Comparison of ENCODE assay signal across 21 cellular contexts in genomic region chr3:6861989-6862879, GRCh38. TPM values are rescaled to one million over a fixed set of nuclear protein-coding genes. Genes with fewer than 3 reads are reported as not detected.
DNase-seq lines count a peak whose midpoint lies in the region; ATAC-seq and TF ChIP-seq lines count a peak whose summit lies in the region.
"Had no signal": no experiment of that assay in that cellular context is flagged by ENCODE, and none has a peak within 500 bp of the region (broad histone marks: within the 10 kb centered on the region; RNA-seq: fewer than 3 reads in every experiment).

No MANE protein-coding gene starts in this region.

- H4K20me1 ChIP-seq in neural cell (ENCODE audit: insufficient read depth), result no peaks in the 10 kb centered on the region

- TF ChIP-seq CTCF in heart right ventricle (IDR thresholded peaks at IDR 0.05), result no peak
- TF ChIP-seq CTCF in endodermal cell (conservative IDR thresholded peaks at IDR 0.05), result no peak
- no peak for TF ChIP-seq CTCF in neural cell (IDR thresholded peaks at IDR 0.05; ENCODE audit: poor library complexity, severe bottlenecking)

- H3K27me3 ChIP-seq in heart right ventricle (peaks cover 0 to 96% (median 72%) of the 10 kb centered on the region in 7 donors), endodermal cell (ENCODE audit: control insufficient read depth, insufficient read depth, low read length, poor library complexity, severe bottlenecking) (peaks cover 96% of the 10 kb centered on the region), neural cell (ENCODE audit: insufficient read depth, low read depth, low read length) (peaks cover 59% of the 10 kb centered on the region)

- ATAC-seq in Right ventricle myocardium inferior (no peak), heart right ventricle (no peak), HG02759 (IDR thresholded peaks at IDR 0.05; ENCODE audit: unreplicated experiment) (no peak), GM18867 (IDR thresholded peaks at IDR 0.05; ENCODE audit: unreplicated experiment) (no peak)
- ATAC-seq: naive thymus-derived CD8-positive, alpha-beta T cell had no signal

- H3K4me3 ChIP-seq in heart right ventricle, result no peak overlapping the region
- peak overlapping the region; percentile 79 for H3K4me3 ChIP-seq in endodermal cell (ENCODE audit: low read length)
- H3K4me3 ChIP-seq in neural cell (ENCODE audit: low read length), result peak overlapping the region; percentile 93
- H3K4me3 ChIP-seq: upper lobe of right lung had no signal

- H3K79me2 ChIP-seq in neural cell (replicated peaks; ENCODE audit: insufficient read depth, low read length), result no peaks in the 10 kb centered on the region

- peaks cover 12% of the 10 kb centered on the region for H3K4me1 Mint-ChIP-seq in endodermal cell

- H3K9me3 ChIP-seq in heart right ventricle, result no peaks in the 10 kb centered on the region
- H3K9me3 ChIP-seq in endodermal cell (ENCODE audit: control insufficient read depth, low read length), result no peaks in the 10 kb centered on the region
- no peaks in the 10 kb centered on the region for H3K9me3 ChIP-seq in neural cell (ENCODE audit: low read length)
- H3K9me3 ChIP-seq: esophagus squamous epithelium, upper lobe of right lung had no signal

- H3K9ac ChIP-seq in endodermal cell (ENCODE audit: extremely low read depth, low read length, poor library complexity, severe bottlenecking) (no peak overlapping the region), neural cell (ENCODE audit: low read length) (peak overlapping the region; percentile 74)

- peak; percentile 60 for DNase-seq in Right ventricle myocardium inferior (ENCODE audit: missing footprints)
- no peak for DNase-seq in heart right ventricle
- peak; percentile 67 for DNase-seq in endodermal cell
- no peak for DNase-seq in AG08396 (ENCODE audit: low spot score)
- no peak for DNase-seq in HuH-7.5 (ENCODE audit: low spot score)
- DNase-seq: activated CD4-positive, alpha-beta T cell treated with anti-CD3 and anti-CD28 coated beads, Interleukin-2, amount 50 U/mL, for 4 hours; activated effector memory CD4-positive, alpha-beta T cell treated with anti-CD3 and anti-CD28 coated beads, Interleukin-2, amount 50 U/mL, for 16 hours; DMS79; esophagus squamous epithelium; GOT3; naive thymus-derived CD8-positive, alpha-beta T cell; NCI-H1048; NCI-H510A treated with DMSO at 0.1 percent for 48 hours; RPMI8226; upper lobe of right lung had no signal

- intact Hi-C loops in Right ventricle myocardium inferior (cut with DNase I), result no loop called here
- intact Hi-C loops in heart right ventricle (cut with DNase I), result no loop called here

- H2AFZ ChIP-seq in neural cell (ENCODE audit: low read depth, low read length), result no peak overlapping the region

- TF ChIP-seq EP300 in neural cell (conservative IDR thresholded peaks at IDR 0.05; ENCODE audit: poor library complexity, severe bottlenecking), result no peak

- no peaks in the 10 kb centered on the region for H3K9me3 Mint-ChIP-seq in endodermal cell

- peaks cover 7% of the 10 kb centered on the region for H3F3A ChIP-seq in neural cell (ENCODE audit: insufficient read depth, low read length, poor library complexity, severe bottlenecking)

- H3K36me3 ChIP-seq in heart right ventricle, result no peaks in the 10 kb centered on the region
- no peaks in the 10 kb centered on the region for H3K36me3 ChIP-seq in endodermal cell (ENCODE audit: control insufficient read depth, insufficient read depth, low read length)
- H3K36me3 ChIP-seq in neural cell (ENCODE audit: insufficient read depth, low read length), result no peaks in the 10 kb centered on the region
- H3K36me3 ChIP-seq: esophagus squamous epithelium, upper lobe of right lung had no signal

- H3K27ac Mint-ChIP-seq in endodermal cell, result no peak overlapping the region

- H3K27ac ChIP-seq in heart right ventricle (no peak overlapping the region), endodermal cell (ENCODE audit: low read depth, low read length) (no peak overlapping the region), neural cell (ENCODE audit: low read length) (peak overlapping the region; percentile 44)
- H3K27ac ChIP-seq: esophagus squamous epithelium, skin epidermis, upper lobe of right lung had no signal

- TF ChIP-seq RAD21 in neural cell (conservative IDR thresholded peaks at IDR 0.05), result no peak

- H3K4me2 ChIP-seq in neural cell (ENCODE audit: low read length), result peak overlapping the region; percentile 56

- no peaks in the 10 kb centered on the region for H3K36me3 Mint-ChIP-seq in endodermal cell (ENCODE audit: low read depth)

- peak overlapping the region; percentile 55 for H3K4me3 Mint-ChIP-seq in endodermal cell
- H3K4me3 Mint-ChIP-seq: central memory CD8-positive, alpha-beta T cell; naive thymus-derived CD8-positive, alpha-beta T cell; T-helper 2 cell treated with Interferon-gamma antibody and Interleukin-4, amounts not matched to agents 5 μg/mL and 100 μg/mL, for 36 hours had no signal

- WGBS in heart right ventricle, 2 donors, result 1 to 2% methylated on average over 48 of the region's 48 CpGs
- 0 to 2% methylated on average over 11 to 48 of the region's 48 CpGs for WGBS in endodermal cell (ENCODE audit: insufficient coverage in 1 of 2, insufficient read length in 1 of 2), 2 experiments

- H3K27me3 Mint-ChIP-seq in endodermal cell (ENCODE audit: insufficient read depth), result peaks cover 93% of the 10 kb centered on the region

- no peaks in the 10 kb centered on the region for H3K9me2 ChIP-seq in neural cell (ENCODE audit: insufficient read depth, low read length)

- peaks cover 0 to 12% (median 8%) of the 10 kb centered on the region in 9 donors for H3K4me1 ChIP-seq in heart right ventricle
- no peaks in the 10 kb centered on the region for H3K4me1 ChIP-seq in endodermal cell (ENCODE audit: control insufficient read depth, insufficient read depth, low read length)
- H3K4me1 ChIP-seq: upper lobe of right lung had no signal

TF ChIP-seq in neural cell, 6 proteins besides CTCF, POLR2A, EP300 and RAD21:
- TF ChIP-seq POLR2AphosphoS5 (IDR thresholded peaks at IDR 0.05), result peak; percentile 30
- TF ChIP-seq TAF1 (IDR thresholded peaks at IDR 0.05; ENCODE audit: low read depth), result peak; percentile 25
- no peak for TF ChIP-seq SMC3 (conservative IDR thresholded peaks at IDR 0.05; ENCODE audit: poor library complexity)
- TF ChIP-seq EZH2 (IDR thresholded peaks at IDR 0.05; ENCODE audit: borderline replicate concordance, insufficient read depth, low read length, poor library complexity, severe bottlenecking), result no peak
TF ChIP-seq in neural cell: peak in this region for 2.

RNA-seq across cellular contexts. Expression of gene GRM7, which starts 1.3 kb away (rescaled TPM):
- total RNA-seq in Right ventricle myocardium inferior (not detected), heart right ventricle (not detected), endodermal cell (under 1 TPM; 0.11 to 0.73 TPM)
- polyA plus RNA-seq in heart right ventricle (not detected), neural cell (21.9 and 23.8 TPM in 2 replicates)
- polyA plus RNA-seq in endodermal cell (2013, experiment 1 of 2), result 0.93 TPM
- 0.91 TPM for polyA plus RNA-seq in endodermal cell (2013, experiment 2 of 2)
- polyA minus RNA-seq in neural cell, result 78.1 and 83.5 TPM in 2 replicates
- total RNA-seq: naive thymus-derived CD8-positive, alpha-beta T cell; upper lobe of right lung had no signal
- polyA plus RNA-seq: naive thymus-derived CD8-positive, alpha-beta T cell had no signal

Comparison
In these comparisons a context has a peak if more than half of its experiments do, and no peak if none do; other contexts are left out.
1. DNase-seq: peak in Right ventricle myocardium inferior (single experiment) and endodermal cell (single experiment); none in heart right ventricle (0 of 2), AG08396 (single experiment) and HuH-7.5 (single experiment).
2. H3K4me3 ChIP-seq: peak in endodermal cell (single experiment) and neural cell (single experiment); none in heart right ventricle (0 of 10).